Comparison of ENCODE assay signal across 15 cellular contexts in the genomic region with DNA sequence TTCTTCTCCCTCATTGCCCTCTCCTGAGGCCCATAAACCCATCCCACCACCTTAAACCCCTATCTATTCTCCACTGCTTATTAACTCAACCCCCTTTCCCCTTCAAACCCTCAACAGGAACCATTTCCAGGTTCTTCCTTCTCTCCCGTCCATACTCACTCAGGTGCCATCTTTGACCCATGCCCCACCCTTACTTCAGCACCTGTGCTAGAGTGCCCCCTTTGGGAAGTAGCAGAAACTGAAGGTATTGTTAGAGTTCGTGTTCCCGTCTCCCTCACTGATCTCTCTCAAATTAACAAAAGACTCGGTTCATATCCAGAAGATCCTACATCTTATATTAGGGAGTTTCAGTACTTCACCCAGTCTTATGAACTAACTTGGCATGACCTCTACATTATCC.
A peak's percentile ranks its signal among the peaks of the same experiment; 100 is the strongest.
DNase-seq lines count a peak whose midpoint lies in the region; ATAC-seq and TF ChIP-seq lines count a peak whose summit lies in the region.
"Had no signal": no experiment of that assay in that cellular context is flagged by ENCODE, and none has a peak within 500 bp of the region (broad histone marks: within the 10 kb centered on the region; RNA-seq: fewer than 3 reads in every experiment).

No MANE protein-coding gene starts in this region.

- H3F3A ChIP-seq in GM23338 (replicated peaks; ENCODE audit: low read depth) (no peaks in the 10 kb centered on the region), OCI-LY1 (ENCODE audit: insufficient read depth, low read length) (no peaks in the 10 kb centered on the region)

- H3K9me2 ChIP-seq in GM23338 (ENCODE audit: insufficient read depth) (peaks cover 10% of the 10 kb centered on the region; the same call in 1 of the 2 replicates), OCI-LY1 (ENCODE audit: low read depth, low read length) (no peaks in the 10 kb centered on the region)

- H3K27ac Mint-ChIP-seq in GM23338 (0 out of 2 replicates have a peak overlapping the region, but pooled peaks have one; percentile 8), endodermal cell (no peak overlapping the region)

- no peaks in the 10 kb centered on the region for H3K36me3 ChIP-seq in GM23338 (ENCODE audit: insufficient read depth)
- no peaks in the 10 kb centered on the region for H3K36me3 ChIP-seq in OCI-LY1 (ENCODE audit: insufficient read depth, low read length)
- no peaks in the 10 kb centered on the region for H3K36me3 ChIP-seq in endodermal cell (ENCODE audit: control insufficient read depth, insufficient read depth, low read length)
- H3K36me3 ChIP-seq in H7 (replicated peaks; ENCODE audit: control insufficient read depth, insufficient read depth, low read length) = no peaks in the 10 kb centered on the region
- H3K36me3 ChIP-seq: BLaER1 had no signal

- no peak overlapping the region for H3K4me2 ChIP-seq in GM23338
- H3K4me2 ChIP-seq in OCI-LY1 (ENCODE audit: low read length) = no peak overlapping the region
- H3K4me2 ChIP-seq: BLaER1 had no signal

- H2AFZ ChIP-seq in GM23338 (no peak overlapping the region), OCI-LY1 (ENCODE audit: low read length) (no peak overlapping the region)

- 94 to 95% methylated on average over 4 of the region's 4 CpGs for WGBS in endodermal cell (ENCODE audit: insufficient coverage in 1 of 2, insufficient read length in 1 of 2), 2 experiments

- peak; percentile 12 for DNase-seq in DMS53 (lab: John Stamatoyannopoulos, UW)
- no peak for DNase-seq in DMS53 treated with DMSO at 0.1 percent for 48 hours (lab: John Stamatoyannopoulos, UW; ENCODE audit: unreplicated experiment)
- no peak for DNase-seq in GM23338 (ENCODE audit: low spot score)
- no peak for DNase-seq in endodermal cell
- DNase-seq in stimulated activated naive CD4-positive, alpha-beta T cell (lab: John Stamatoyannopoulos, UW) = no peak
- no peak for DNase-seq in left colon
- DNase-seq in H7 = no peak
- DNase-seq: AML-193, DMS79, EL, GDM1, Kasumi-1 had no signal

- no peaks in the 10 kb centered on the region; the same call in 1 of the 3 replicates for H3K9me3 Mint-ChIP-seq in GM23338
- no peaks in the 10 kb centered on the region for H3K9me3 Mint-ChIP-seq in endodermal cell

- H3K4me3 ChIP-seq in GM23338 = no peak overlapping the region
- H3K4me3 ChIP-seq in OCI-LY1 (ENCODE audit: low read depth, low read length, poor library complexity, severe bottlenecking) = no peak overlapping the region
- no peak overlapping the region for H3K4me3 ChIP-seq in endodermal cell (ENCODE audit: low read length)
- H3K4me3 ChIP-seq in H7 (ENCODE audit: insufficient read depth, low read depth, low read length) = no peak overlapping the region
- H3K4me3 ChIP-seq: BLaER1 had no signal

- ATAC-seq in GM23338 (no peak), left colon (no peak)

- H3K36me3 Mint-ChIP-seq in GM23338 (ENCODE audit: low read depth) (no peaks in the 10 kb centered on the region), endodermal cell (ENCODE audit: low read depth) (no peaks in the 10 kb centered on the region)

- H3K9ac ChIP-seq in OCI-LY1 (ENCODE audit: low read length) (no peak overlapping the region), endodermal cell (ENCODE audit: extremely low read depth, low read length, poor library complexity, severe bottlenecking) (no peak overlapping the region)
- H3K9ac ChIP-seq: BLaER1 had no signal

- H3K27me3 Mint-ChIP-seq in GM23338 (ENCODE audit: insufficient read depth, low read depth, poor library complexity) = peaks cover 1% of the 10 kb centered on the region
- no peaks in the 10 kb centered on the region for H3K27me3 Mint-ChIP-seq in endodermal cell (ENCODE audit: insufficient read depth)

- intact Hi-C loops in left colon (cut with DNase I, micrococcal nuclease) = no loop called here

- TF ChIP-seq CTCF in GM23338 (conservative IDR thresholded peaks at IDR 0.05; ENCODE audit: low read depth in 2 of 2) (peak; percentile 36 to 51; a peak in 3 of 4 replicates), OCI-LY1 (IDR thresholded peaks at IDR 0.05; ENCODE audit: low read length) (peak; percentile 30; the same call in 1 of the 2 replicates), endodermal cell (conservative IDR thresholded peaks at IDR 0.05) (peak; percentile 16)

- H3K4me1 ChIP-seq in GM23338 (ENCODE audit: insufficient read depth) (peaks cover 21% of the 10 kb centered on the region), OCI-LY1 (ENCODE audit: insufficient read depth, low read length, severe bottlenecking) (peaks cover 9% of the 10 kb centered on the region), endodermal cell (ENCODE audit: control insufficient read depth, insufficient read depth, low read length) (no peaks in the 10 kb centered on the region)

- H3K27ac ChIP-seq in GM23338 (ENCODE audit: low read depth) (no peak overlapping the region), OCI-LY1 (ENCODE audit: low read depth, low read length, poor library complexity, severe bottlenecking) (no peak overlapping the region), endodermal cell (ENCODE audit: low read depth, low read length) (no peak overlapping the region)
- H3K27ac ChIP-seq: 22Rv1, BLaER1 had no signal

- H3K4me3 Mint-ChIP-seq in GM23338 (no peak overlapping the region), endodermal cell (no peak overlapping the region)

- H3K9me3 ChIP-seq in OCI-LY1 (ENCODE audit: low read length) (no peaks in the 10 kb centered on the region), endodermal cell (ENCODE audit: control insufficient read depth, low read length) (no peaks in the 10 kb centered on the region)
- H3K9me3 ChIP-seq: BLaER1 had no signal

- H3K4me1 Mint-ChIP-seq in GM23338 = peaks cover 14% of the 10 kb centered on the region
- no peaks in the 10 kb centered on the region for H3K4me1 Mint-ChIP-seq in endodermal cell

- H4K20me1 ChIP-seq in GM23338 (replicated peaks; ENCODE audit: insufficient read depth) (no peaks in the 10 kb centered on the region), OCI-LY1 (ENCODE audit: insufficient read depth, low read length) (no peaks in the 10 kb centered on the region)
- H4K20me1 ChIP-seq: BLaER1 had no signal

- H3K79me2 ChIP-seq in GM23338 (replicated peaks; ENCODE audit: insufficient read depth) = no peaks in the 10 kb centered on the region
- H3K79me2 ChIP-seq in OCI-LY1 (ENCODE audit: insufficient read depth, low read length) = no peaks in the 10 kb centered on the region

- H3K27me3 ChIP-seq in GM23338 (ENCODE audit: insufficient read depth) (no peaks in the 10 kb centered on the region), OCI-LY1 (ENCODE audit: insufficient read depth, low read length) (no peaks in the 10 kb centered on the region), endodermal cell (ENCODE audit: control insufficient read depth, insufficient read depth, low read length, poor library complexity, severe bottlenecking) (no peaks in the 10 kb centered on the region), H7 (ENCODE audit: control insufficient read depth, insufficient read depth, low read length) (no peaks in the 10 kb centered on the region)
- H3K27me3 ChIP-seq: BLaER1 had no signal

TF ChIP-seq in GM23338, 12 proteins besides CTCF, POLR2A, EP300 and RAD21 (continues in another document):
- no peak for TF ChIP-seq EZH2 (IDR thresholded peaks at IDR 0.05; ENCODE audit: low read depth, unreplicated experiment)
- TF ChIP-seq ZNF331 (CRISPR knock-in tag; IDR thresholded peaks at IDR 0.05; ENCODE audit: low read depth) = no peak
- no peak for TF ChIP-seq ZNF114 (CRISPR knock-in tag; IDR thresholded peaks at IDR 0.05)
- TF ChIP-seq NANOG (IDR thresholded peaks at IDR 0.05; ENCODE audit: borderline replicate concordance) = no peak
- no peak for TF ChIP-seq CREB1 (CRISPR knock-in tag; IDR thresholded peaks at IDR 0.05; ENCODE audit: low read depth)
- TF ChIP-seq ETS1 (IDR thresholded peaks at IDR 0.05) = no peak
- TF ChIP-seq POLR2AphosphoS5 (IDR thresholded peaks at IDR 0.05; ENCODE audit: low read depth) = no peak
- TF ChIP-seq, protein P1, sequence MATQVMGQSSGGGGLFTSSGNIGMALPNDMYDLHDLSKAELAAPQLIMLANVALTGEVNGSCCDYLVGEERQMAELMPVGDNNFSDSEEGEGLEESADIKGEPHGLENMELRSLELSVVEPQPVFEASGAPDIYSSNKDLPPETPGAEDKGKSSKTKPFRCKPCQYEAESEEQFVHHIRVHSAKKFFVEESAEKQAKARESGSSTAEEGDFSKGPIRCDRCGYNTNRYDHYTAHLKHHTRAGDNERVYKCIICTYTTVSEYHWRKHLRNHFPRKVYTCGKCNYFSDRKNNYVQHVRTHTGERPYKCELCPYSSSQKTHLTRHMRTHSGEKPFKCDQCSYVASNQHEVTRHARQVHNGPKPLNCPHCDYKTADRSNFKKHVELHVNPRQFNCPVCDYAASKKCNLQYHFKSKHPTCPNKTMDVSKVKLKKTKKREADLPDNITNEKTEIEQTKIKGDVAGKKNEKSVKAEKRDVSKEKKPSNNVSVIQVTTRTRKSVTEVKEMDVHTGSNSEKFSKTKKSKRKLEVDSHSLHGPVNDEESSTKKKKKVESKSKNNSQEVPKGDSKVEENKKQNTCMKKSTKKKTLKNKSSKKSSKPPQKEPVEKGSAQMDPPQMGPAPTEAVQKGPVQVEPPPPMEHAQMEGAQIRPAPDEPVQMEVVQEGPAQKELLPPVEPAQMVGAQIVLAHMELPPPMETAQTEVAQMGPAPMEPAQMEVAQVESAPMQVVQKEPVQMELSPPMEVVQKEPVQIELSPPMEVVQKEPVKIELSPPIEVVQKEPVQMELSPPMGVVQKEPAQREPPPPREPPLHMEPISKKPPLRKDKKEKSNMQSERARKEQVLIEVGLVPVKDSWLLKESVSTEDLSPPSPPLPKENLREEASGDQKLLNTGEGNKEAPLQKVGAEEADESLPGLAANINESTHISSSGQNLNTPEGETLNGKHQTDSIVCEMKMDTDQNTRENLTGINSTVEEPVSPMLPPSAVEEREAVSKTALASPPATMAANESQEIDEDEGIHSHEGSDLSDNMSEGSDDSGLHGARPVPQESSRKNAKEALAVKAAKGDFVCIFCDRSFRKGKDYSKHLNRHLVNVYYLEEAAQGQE (IDR thresholded peaks at IDR 0.05; ENCODE audit: unreplicated experiment) = no peak
- TF ChIP-seq STAT1 (IDR thresholded peaks at IDR 0.05; ENCODE audit: unreplicated experiment) = no peak
- no peak for TF ChIP-seq EZH2phosphoT487 (IDR thresholded peaks at IDR 0.05; ENCODE audit: unreplicated experiment)
